Comparison of ENCODE assay signal across 16 cellular contexts in the genomic region with DNA sequence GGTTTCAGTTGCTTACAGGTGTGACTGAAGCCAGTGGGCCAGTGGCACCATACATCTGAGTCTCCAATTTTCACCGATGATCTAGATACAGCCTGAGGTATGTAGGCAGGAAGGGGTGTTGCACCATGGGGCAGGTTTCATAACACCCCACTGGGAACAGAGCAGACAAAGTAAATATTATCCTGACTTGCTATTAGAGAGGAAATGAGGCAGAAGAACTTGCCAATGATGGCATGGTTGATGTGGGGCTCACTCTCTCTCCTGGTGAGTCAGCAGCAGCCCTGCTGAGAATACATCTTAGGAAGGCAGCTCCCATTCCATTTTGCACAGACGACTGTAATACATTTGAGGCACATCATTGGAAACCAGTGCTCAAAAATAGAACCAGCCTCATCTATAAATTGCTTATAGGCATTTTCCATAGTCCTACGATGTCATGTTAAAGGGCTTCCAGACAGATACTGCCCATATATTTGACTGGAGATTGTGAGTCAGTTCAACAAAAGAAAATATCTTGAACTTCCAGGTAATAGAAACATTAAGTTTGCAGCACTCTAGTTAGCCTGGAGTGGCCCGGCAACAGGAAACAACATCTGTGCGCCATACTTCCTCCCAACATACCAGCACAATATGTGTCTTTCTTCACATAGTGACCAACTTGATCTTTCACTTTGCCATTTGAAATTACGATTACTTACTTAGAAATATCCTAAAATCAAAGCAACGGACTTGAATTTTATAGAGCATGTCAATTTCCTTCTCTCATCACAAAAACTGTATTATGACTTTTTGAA.
A peak's percentile ranks its signal among the peaks of the same experiment; 100 is the strongest.
DNase-seq lines count a peak whose midpoint lies in the region; ATAC-seq and TF ChIP-seq lines count a peak whose summit lies in the region.
"Had no signal": no experiment of that assay in that cellular context is flagged by ENCODE, and none has a peak within 500 bp of the region (broad histone marks: within the 10 kb centered on the region; RNA-seq: fewer than 3 reads in every experiment).

No MANE protein-coding gene starts in this region.

- peak; percentile 17 for DNase-seq in DMS53 (lab: John Stamatoyannopoulos, UW)
- no peak for DNase-seq in DMS53 treated with DMSO at 0.1 percent for 48 hours (lab: John Stamatoyannopoulos, UW; ENCODE audit: unreplicated experiment)
- peak; percentile 10 for DNase-seq in RWPE1 (ENCODE audit: low spot score)
- DNase-seq in fibroblast of villous mesenchyme (ENCODE audit: low read depth) = peak; percentile 30
- no peak for DNase-seq in thyroid gland
- DNase-seq in activated CD4-positive, alpha-beta memory T cell treated with anti-CD3 and anti-CD28 coated beads for 36 hours = no peak
- DNase-seq: activated CD8-positive, alpha-beta memory T cell treated with anti-CD3 and anti-CD28 coated beads, Interleukin-2, amount 10 ng/mL, durations not matched to agents 7 days and 5 days; amniotic stem cell; esophagus squamous epithelium; left ventricle myocardium inferior had no signal

- H3K4me3 Mint-ChIP-seq in activated CD4-positive, alpha-beta memory T cell treated with anti-CD3 and anti-CD28 coated beads for 36 hours = no peak overlapping the region
- H3K4me3 Mint-ChIP-seq: activated CD8-positive, alpha-beta memory T cell treated with anti-CD3 and anti-CD28 coated beads, Interleukin-2, amount 10 ng/mL, durations not matched to agents 7 days and 5 days; T-helper 1 cell treated with Interleukin-12 subunit alpha and Interleukin-12 subunit beta and Interleukin-4 antibody, amounts not matched to agents 30 μg/mL and 1 μg/mL, for 36 hours had no signal

- H3K36me3 Mint-ChIP-seq in activated CD4-positive, alpha-beta memory T cell treated with anti-CD3 and anti-CD28 coated beads for 36 hours = no peaks in the 10 kb centered on the region

- peaks cover 41 to 53% of the 10 kb centered on the region in 2 donors for H3K4me1 ChIP-seq in thyroid gland
- H3K4me1 ChIP-seq: esophagus squamous epithelium, left ventricle myocardium inferior, parathyroid adenoma had no signal

- H3K9me3 Mint-ChIP-seq in activated CD4-positive, alpha-beta memory T cell treated with anti-CD3 and anti-CD28 coated beads for 36 hours = peaks cover 15% of the 10 kb centered on the region

- CTCF ChIA-PET in RWPE1 (lab: Yijun Ruan, JAX) = no interaction called here
- CTCF ChIA-PET in activated CD4-positive, alpha-beta memory T cell treated with anti-CD3 and anti-CD28 coated beads for 36 hours (lab: Charles Lee) = no interaction called here

- no peak overlapping the region for H3K27ac ChIP-seq in RWPE1
- H3K27ac ChIP-seq in thyroid gland = peak overlapping the region; percentile 54 to 87 (median 67)
- H3K27ac ChIP-seq: 22Rv1, esophagus squamous epithelium, left ventricle myocardium inferior, parathyroid adenoma had no signal

- H3K4me1 Mint-ChIP-seq in activated CD4-positive, alpha-beta memory T cell treated with anti-CD3 and anti-CD28 coated beads for 36 hours (ENCODE audit: low read depth) = no peaks in the 10 kb centered on the region

- H3K27me3 ChIP-seq in thyroid gland = no peaks in the 10 kb centered on the region
- H3K27me3 ChIP-seq: esophagus squamous epithelium had no signal

- no peak overlapping the region for H3K4me3 ChIP-seq in fibroblast of villous mesenchyme (ENCODE audit: low read depth, low read length)
- H3K4me3 ChIP-seq in thyroid gland (replicated peaks in 1 of 3) = no peak overlapping the region
- H3K4me3 ChIP-seq: esophagus squamous epithelium, left ventricle myocardium inferior had no signal

- WGBS in thyroid gland, 2 donors = 79 to 81% methylated on average over 7 of the region's 7 CpGs

- TF ChIP-seq POLR2A in thyroid gland (IDR thresholded peaks at IDR 0.05) = no peak

- intact Hi-C loops in thyroid gland (cut with DNase I) = no loop called here
- intact Hi-C loops in activated CD4-positive, alpha-beta memory T cell treated with anti-CD3 and anti-CD28 coated beads for 36 hours (cut with micrococcal nuclease) = no loop called here

- ATAC-seq in HG02973 (IDR thresholded peaks at IDR 0.05; ENCODE audit: unreplicated experiment) = no peak
- ATAC-seq in GM21786 (IDR thresholded peaks at IDR 0.05; ENCODE audit: unreplicated experiment) = no peak
- ATAC-seq: activated CD8-positive, alpha-beta memory T cell treated with anti-CD3 and anti-CD28 coated beads, Interleukin-2, amount 10 ng/mL, durations not matched to agents 7 days and 5 days; HCT116 had no signal

- H3K27me3 Mint-ChIP-seq in activated CD4-positive, alpha-beta memory T cell treated with anti-CD3 and anti-CD28 coated beads for 36 hours = no peaks in the 10 kb centered on the region
- H3K27me3 Mint-ChIP-seq: activated CD8-positive, alpha-beta memory T cell treated with anti-CD3 and anti-CD28 coated beads, Interleukin-2, amount 10 ng/mL, durations not matched to agents 7 days and 5 days had no signal

- H3K9me3 ChIP-seq in thyroid gland = no peaks in the 10 kb centered on the region

- no peak for TF ChIP-seq CTCF in RWPE1 (conservative IDR thresholded peaks at IDR 0.05; ENCODE audit: low read depth)
- TF ChIP-seq CTCF in fibroblast of villous mesenchyme (IDR thresholded peaks at IDR 0.05; ENCODE audit: insufficient read depth, low read depth, low read length) = no peak
- no peak for TF ChIP-seq CTCF in thyroid gland (IDR thresholded peaks at IDR 0.05)

- POLR2A ChIA-PET in RWPE1 (lab: Yijun Ruan, JAX; ENCODE audit: low non-redundant PET) = no interaction called here
- POLR2A ChIA-PET in activated CD4-positive, alpha-beta memory T cell treated with anti-CD3 and anti-CD28 coated beads for 36 hours (lab: Charles Lee) = no interaction called here

- no peaks in the 10 kb centered on the region for H3K36me3 ChIP-seq in thyroid gland
- H3K36me3 ChIP-seq: esophagus squamous epithelium, left ventricle myocardium inferior had no signal

- H3K27ac Mint-ChIP-seq in activated CD4-positive, alpha-beta memory T cell treated with anti-CD3 and anti-CD28 coated beads for 36 hours = no peak overlapping the region
- H3K27ac Mint-ChIP-seq: activated CD8-positive, alpha-beta memory T cell treated with anti-CD3 and anti-CD28 coated beads, Interleukin-2, amount 10 ng/mL, durations not matched to agents 7 days and 5 days; T-helper 1 cell treated with Interleukin-12 subunit alpha and Interleukin-12 subunit beta and Interleukin-4 antibody, amounts not matched to agents 30 μg/mL and 1 μg/mL, for 36 hours had no signal

Comparison
In these comparisons a context has a peak if more than half of its experiments do, and no peak if none do; other contexts are left out.
1. DNase-seq: peak in DMS53 (single experiment), RWPE1 (single experiment) and fibroblast of villous mesenchyme (single experiment); none in DMS53 treated with DMSO at 0.1 percent for 48 hours (single experiment), thyroid gland (0 of 2) and activated CD4-positive, alpha-beta memory T cell treated with anti-CD3 and anti-CD28 coated beads for 36 hours (single experiment).